Comparison of ENCODE assay signal across 26 cellular contexts in the genomic region with DNA sequence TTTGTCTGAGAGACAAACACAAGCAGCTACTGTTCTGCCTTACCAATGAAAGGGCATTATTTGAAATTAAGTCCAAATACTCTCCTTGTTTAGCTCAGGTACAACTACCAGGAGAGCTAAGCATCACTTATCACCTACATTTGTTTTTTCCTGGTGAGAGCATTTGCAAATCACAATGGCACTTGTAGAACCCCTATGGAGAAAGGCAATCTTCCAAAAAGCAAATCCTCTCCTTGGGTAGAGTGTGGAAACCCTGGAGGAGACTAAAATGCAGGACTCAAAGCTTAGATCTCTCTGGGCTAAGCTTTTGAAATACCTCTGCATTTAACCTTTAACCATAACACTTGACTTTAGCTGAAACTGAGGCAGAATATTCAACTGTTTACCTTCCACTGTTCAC. TPM values are rescaled to one million over a fixed set of nuclear protein-coding genes. Genes with fewer than 3 reads are reported as not detected.
"Had no signal": no experiment of that assay in that cellular context is flagged by ENCODE, and none has a peak within 500 bp of the region (broad histone marks: within the 10 kb centered on the region; RNA-seq: fewer than 3 reads in every experiment).

No MANE protein-coding gene starts in this region.

- DNase-seq: activated CD4-positive, alpha-beta T cell treated with anti-CD3 and anti-CD28 coated beads for 4 hours; activated CD8-positive, alpha-beta memory T cell treated with anti-CD3 and anti-CD28 coated beads, Interleukin-2, amount 50 U/mL, for 48 hours; activated CD8-positive, alpha-beta T cell treated with anti-CD3 and anti-CD28 coated beads for 36 hours; activated naive CD4-positive, alpha-beta T cell treated with anti-CD3 and anti-CD28 coated beads, Interleukin-2, amount 50 U/mL, for 16 hours; activated naive CD8-positive, alpha-beta T cell treated with anti-CD3 and anti-CD28 coated beads, Interleukin-2, amount 10 ng/mL, durations not matched to agents 7 days and 5 days; activated T-cell treated with anti-CD3 and anti-CD28 coated beads, Interleukin-2, amount 50 U/mL, for 1 hour; aorta; caudate nucleus; IMR-90; KG1; NCI-H1048; NCI-H1694; NCI-H2029; NCI-H2171; NCI-H2227 treated with DMSO at 0.1 percent for 48 hours; NCI-H510A; NCI-H526 treated with DMSO at 0.1 percent for 48 hours; NCI-H82; OCI-M1; RPMI8226; T-helper 1 cell had no signal

- H3K36me3 ChIP-seq: breast epithelium had no signal

- H3K4me1 Mint-ChIP-seq: activated naive CD8-positive, alpha-beta T cell treated with anti-CD3 and anti-CD28 coated beads, Interleukin-2, amount 10 ng/mL, durations not matched to agents 7 days and 5 days had no signal

- H3K27ac ChIP-seq: breast epithelium, SK-N-MC, VCaP had no signal

- H3K9me3 ChIP-seq: breast epithelium had no signal

- H3K36me3 Mint-ChIP-seq: activated naive CD8-positive, alpha-beta T cell treated with anti-CD3 and anti-CD28 coated beads, Interleukin-2, amount 10 ng/mL, durations not matched to agents 7 days and 5 days had no signal

- H3K27me3 ChIP-seq: breast epithelium had no signal

- H3K4me3 Mint-ChIP-seq: activated CD8-positive, alpha-beta T cell treated with anti-CD3 and anti-CD28 coated beads for 36 hours; activated naive CD8-positive, alpha-beta T cell treated with anti-CD3 and anti-CD28 coated beads, Interleukin-2, amount 10 ng/mL, durations not matched to agents 7 days and 5 days had no signal

- H3K9me3 Mint-ChIP-seq: activated CD8-positive, alpha-beta T cell treated with anti-CD3 and anti-CD28 coated beads for 36 hours; activated naive CD8-positive, alpha-beta T cell treated with anti-CD3 and anti-CD28 coated beads, Interleukin-2, amount 10 ng/mL, durations not matched to agents 7 days and 5 days had no signal

- H3K4me1 ChIP-seq: breast epithelium had no signal

- H3K4me3 ChIP-seq: breast epithelium, SK-N-MC had no signal

- H3K27ac Mint-ChIP-seq: activated CD8-positive, alpha-beta T cell treated with anti-CD3 and anti-CD28 coated beads for 36 hours; activated naive CD8-positive, alpha-beta T cell treated with anti-CD3 and anti-CD28 coated beads, Interleukin-2, amount 10 ng/mL, durations not matched to agents 7 days and 5 days had no signal

RNA-seq across cellular contexts. Expression of gene GTSF1, which starts 20.8 kb away (rescaled TPM):
- total RNA-seq: aorta, IMR-90, LHCN-M2, M059J had no signal
- polyA plus RNA-seq: IMR-90 had no signal

RNA-seq across cellular contexts. Expression of gene NCKAP1L, which starts 44.9 kb away (rescaled TPM):
- total RNA-seq: IMR-90, LHCN-M2 had no signal
- polyA plus RNA-seq: IMR-90 had no signal
